Comparison of ENCODE assay signal across 8 cellular contexts in genomic region chr2:170361359-170361936, GRCh38.
DNase-seq lines count a peak whose midpoint lies in the region; ATAC-seq and TF ChIP-seq lines count a peak whose summit lies in the region.

No MANE protein-coding gene starts in this region.

- peaks cover 7% of the 10 kb centered on the region for H3K4me1 Mint-ChIP-seq in CD8-positive, alpha-beta T cell (ENCODE audit: low read depth)
- peaks cover 3 to 10% (median 6%) of the 10 kb centered on the region in 4 donors for H3K4me1 Mint-ChIP-seq in naive thymus-derived CD8-positive, alpha-beta T cell

- no peaks in the 10 kb centered on the region for H3K36me3 ChIP-seq in CD8-positive, alpha-beta T cell (ENCODE audit: insufficient read depth, low read length)
- no peaks in the 10 kb centered on the region for H3K36me3 ChIP-seq in thyroid gland

- H3K4me3 Mint-ChIP-seq in CD8-positive, alpha-beta T cell, result no peak overlapping the region
- H3K4me3 Mint-ChIP-seq in naive thymus-derived CD8-positive, alpha-beta T cell, result peak overlapping the region in 2 of 10 donors; percentile 1 to 14

- 7 to 8% methylated on average over 4 of the region's 4 CpGs for WGBS in thyroid gland, 2 donors

- POLR2A ChIA-PET in CD8-positive, alpha-beta T cell (lab: Charles Lee), result no interaction called here
- POLR2A ChIA-PET in naive thymus-derived CD8-positive, alpha-beta T cell (lab: Charles Lee), result no interaction called here

- no peaks in the 10 kb centered on the region for H3K9me3 Mint-ChIP-seq in CD8-positive, alpha-beta T cell
- no peaks in the 10 kb centered on the region for H3K9me3 Mint-ChIP-seq in naive thymus-derived CD8-positive, alpha-beta T cell

- CTCF ChIA-PET in CD8-positive, alpha-beta T cell (lab: Charles Lee), result interaction anchor here (0.6 to 5.9 kb wide), 24 partner anchors 9 to 1308 kb away, joined by 3 to 49 read pairs (median 4); partner anchors contain the start of gene GAD1

- no peak overlapping the region for H3K4me3 ChIP-seq in CD8-positive, alpha-beta T cell (ENCODE audit: low read depth, low read length)
- no peak overlapping the region for H3K4me3 ChIP-seq in thyroid gland (replicated peaks in 1 of 3)

- H3K27ac ChIP-seq in CD8-positive, alpha-beta T cell (ENCODE audit: low read depth, low read length), result no peak overlapping the region
- H3K27ac ChIP-seq in thyroid gland, result no peak overlapping the region

- no peaks in the 10 kb centered on the region for H3K9me3 ChIP-seq in CD8-positive, alpha-beta T cell (ENCODE audit: low read length)
- no peaks in the 10 kb centered on the region for H3K9me3 ChIP-seq in thyroid gland

- no peaks in the 10 kb centered on the region for H3K4me1 ChIP-seq in CD8-positive, alpha-beta T cell (ENCODE audit: insufficient read depth, low read length)
- no peaks in the 10 kb centered on the region for H3K4me1 ChIP-seq in thyroid gland

- no peaks in the 10 kb centered on the region for H3K27me3 ChIP-seq in CD8-positive, alpha-beta T cell (ENCODE audit: insufficient read depth, low read length)
- H3K27me3 ChIP-seq in thyroid gland, result no peaks in the 10 kb centered on the region

- peak; percentile 6 to 59 (median 39) for DNase-seq in CD8-positive, alpha-beta T cell
- DNase-seq in NCI-H2196 treated with DMSO at 0.1 percent for 48 hours (lab: John Stamatoyannopoulos, UW; ENCODE audit: unreplicated experiment) (peak; percentile 13), epidermal melanocyte (ENCODE audit: insufficient read length, low spot score) (peak; percentile 38), thyroid gland (peak; percentile 43 to 50)
- peak; percentile 39 for DNase-seq in activated CD4-positive, alpha-beta T cell treated with anti-CD3 and anti-CD28 coated beads, Interleukin-2, amount 50 U/mL, for 1 hour
- DNase-seq in naive thymus-derived CD8-positive, alpha-beta T cell, result peak; percentile 6 to 73 (median 45)

- H3K36me3 Mint-ChIP-seq in CD8-positive, alpha-beta T cell, result no peaks in the 10 kb centered on the region
- no peaks in the 10 kb centered on the region for H3K36me3 Mint-ChIP-seq in naive thymus-derived CD8-positive, alpha-beta T cell

- intact Hi-C loops in CD8-positive, alpha-beta T cell (cut with DNase I, micrococcal nuclease), result loop anchor here (1.0 kb wide), 1 partner anchor 454 kb away; no protein-coding TSS in a partner anchor
- intact Hi-C loops in thyroid gland (cut with DNase I), result loop anchor here (5.0 kb wide), 1 partner anchor 451 kb away; no protein-coding TSS in a partner anchor

- TF ChIP-seq POLR2A in thyroid gland (IDR thresholded peaks at IDR 0.05), result no peak

- peak; percentile 63 for ATAC-seq in CD8-positive, alpha-beta T cell
- ATAC-seq in GM19452 (IDR thresholded peaks at IDR 0.05; ENCODE audit: unreplicated experiment) (peak; percentile 71), HG03045 (IDR thresholded peaks at IDR 0.05; ENCODE audit: unreplicated experiment) (no peak)
- ATAC-seq in naive thymus-derived CD8-positive, alpha-beta T cell, result peak; percentile 83 to 90

- H3K27me3 Mint-ChIP-seq in CD8-positive, alpha-beta T cell (ENCODE audit: low read depth), result peaks cover 15% of the 10 kb centered on the region
- H3K27me3 Mint-ChIP-seq in naive thymus-derived CD8-positive, alpha-beta T cell, result peaks cover 7 to 27% (median 8%) of the 10 kb centered on the region in 5 donors

- TF ChIP-seq CTCF in CD8-positive, alpha-beta T cell (IDR thresholded peaks at IDR 0.05), result peak; percentile 47
- TF ChIP-seq CTCF in thyroid gland (IDR thresholded peaks at IDR 0.05), result peak; percentile 29 to 74 (median 50)

- no peak overlapping the region for H3K27ac Mint-ChIP-seq in CD8-positive, alpha-beta T cell
- H3K27ac Mint-ChIP-seq in naive thymus-derived CD8-positive, alpha-beta T cell, result no peak overlapping the region
